Comparison of ENCODE assay signal across 1 cellular context in the genomic region with DNA sequence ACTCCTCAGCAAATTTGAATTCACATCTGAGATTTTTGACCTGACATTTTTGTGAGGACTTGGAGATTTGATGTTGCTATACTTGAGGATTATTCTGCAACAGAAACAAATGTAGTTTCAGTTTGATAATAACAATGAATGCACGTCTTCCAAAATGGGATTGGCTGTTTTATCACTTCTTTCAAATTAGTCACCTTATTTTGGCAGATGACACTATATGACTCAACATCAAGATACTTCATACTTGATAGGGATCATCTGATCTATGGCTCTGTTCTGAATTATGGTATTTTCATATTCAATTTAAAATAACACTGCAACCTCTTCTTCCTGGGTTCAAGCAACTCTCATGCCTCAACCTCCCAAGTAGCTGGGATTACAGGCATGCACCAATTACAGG.
TF ChIP-seq lines count a peak whose summit lies in the region.

No MANE protein-coding gene starts in this region.

TF ChIP-seq in GM12878, 131 proteins besides CTCF, POLR2A, EP300 and RAD21:
- TF ChIP-seq, protein P1, sequence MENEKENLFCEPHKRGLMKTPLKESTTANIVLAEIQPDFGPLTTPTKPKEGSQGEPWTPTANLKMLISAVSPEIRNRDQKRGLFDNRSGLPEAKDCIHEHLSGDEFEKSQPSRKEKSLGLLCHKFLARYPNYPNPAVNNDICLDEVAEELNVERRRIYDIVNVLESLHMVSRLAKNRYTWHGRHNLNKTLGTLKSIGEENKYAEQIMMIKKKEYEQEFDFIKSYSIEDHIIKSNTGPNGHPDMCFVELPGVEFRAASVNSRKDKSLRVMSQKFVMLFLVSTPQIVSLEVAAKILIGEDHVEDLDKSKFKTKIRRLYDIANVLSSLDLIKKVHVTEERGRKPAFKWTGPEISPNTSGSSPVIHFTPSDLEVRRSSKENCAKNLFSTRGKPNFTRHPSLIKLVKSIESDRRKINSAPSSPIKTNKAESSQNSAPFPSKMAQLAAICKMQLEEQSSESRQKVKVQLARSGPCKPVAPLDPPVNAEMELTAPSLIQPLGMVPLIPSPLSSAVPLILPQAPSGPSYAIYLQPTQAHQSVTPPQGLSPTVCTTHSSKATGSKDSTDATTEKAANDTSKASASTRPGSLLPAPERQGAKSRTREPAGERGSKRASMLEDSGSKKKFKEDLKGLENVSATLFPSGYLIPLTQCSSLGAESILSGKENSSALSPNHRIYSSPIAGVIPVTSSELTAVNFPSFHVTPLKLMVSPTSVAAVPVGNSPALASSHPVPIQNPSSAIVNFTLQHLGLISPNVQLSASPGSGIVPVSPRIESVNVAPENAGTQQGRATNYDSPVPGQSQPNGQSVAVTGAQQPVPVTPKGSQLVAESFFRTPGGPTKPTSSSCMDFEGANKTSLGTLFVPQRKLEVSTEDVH (IDR thresholded peaks at IDR 0.05; ENCODE audit: low read depth, partially characterized antibody), result no peak
- TF ChIP-seq SREBF2 (IDR thresholded peaks at IDR 0.05; ENCODE audit: low read length), result no peak
- TF ChIP-seq POLR2AphosphoS5 (IDR thresholded peaks at IDR 0.05; ENCODE audit: low read length), result no peak
- TF ChIP-seq, protein P2, sequence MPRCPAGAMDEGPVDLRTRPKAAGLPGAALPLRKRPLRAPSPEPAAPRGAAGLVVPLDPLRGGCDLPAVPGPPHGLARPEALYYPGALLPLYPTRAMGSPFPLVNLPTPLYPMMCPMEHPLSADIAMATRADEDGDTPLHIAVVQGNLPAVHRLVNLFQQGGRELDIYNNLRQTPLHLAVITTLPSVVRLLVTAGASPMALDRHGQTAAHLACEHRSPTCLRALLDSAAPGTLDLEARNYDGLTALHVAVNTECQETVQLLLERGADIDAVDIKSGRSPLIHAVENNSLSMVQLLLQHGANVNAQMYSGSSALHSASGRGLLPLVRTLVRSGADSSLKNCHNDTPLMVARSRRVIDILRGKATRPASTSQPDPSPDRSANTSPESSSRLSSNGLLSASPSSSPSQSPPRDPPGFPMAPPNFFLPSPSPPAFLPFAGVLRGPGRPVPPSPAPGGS (IDR thresholded peaks at IDR 0.05; ENCODE audit: borderline replicate concordance, insufficient read depth, low read depth, low read length, poor library complexity, severe bottlenecking), result no peak
- TF ChIP-seq, protein P3, sequence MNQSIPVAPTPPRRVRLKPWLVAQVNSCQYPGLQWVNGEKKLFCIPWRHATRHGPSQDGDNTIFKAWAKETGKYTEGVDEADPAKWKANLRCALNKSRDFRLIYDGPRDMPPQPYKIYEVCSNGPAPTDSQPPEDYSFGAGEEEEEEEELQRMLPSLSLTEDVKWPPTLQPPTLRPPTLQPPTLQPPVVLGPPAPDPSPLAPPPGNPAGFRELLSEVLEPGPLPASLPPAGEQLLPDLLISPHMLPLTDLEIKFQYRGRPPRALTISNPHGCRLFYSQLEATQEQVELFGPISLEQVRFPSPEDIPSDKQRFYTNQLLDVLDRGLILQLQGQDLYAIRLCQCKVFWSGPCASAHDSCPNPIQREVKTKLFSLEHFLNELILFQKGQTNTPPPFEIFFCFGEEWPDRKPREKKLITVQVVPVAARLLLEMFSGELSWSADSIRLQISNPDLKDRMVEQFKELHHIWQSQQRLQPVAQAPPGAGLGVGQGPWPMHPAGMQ (IDR thresholded peaks at IDR 0.05; ENCODE audit: borderline replicate concordance), result no peak
- TF ChIP-seq, protein P4, sequence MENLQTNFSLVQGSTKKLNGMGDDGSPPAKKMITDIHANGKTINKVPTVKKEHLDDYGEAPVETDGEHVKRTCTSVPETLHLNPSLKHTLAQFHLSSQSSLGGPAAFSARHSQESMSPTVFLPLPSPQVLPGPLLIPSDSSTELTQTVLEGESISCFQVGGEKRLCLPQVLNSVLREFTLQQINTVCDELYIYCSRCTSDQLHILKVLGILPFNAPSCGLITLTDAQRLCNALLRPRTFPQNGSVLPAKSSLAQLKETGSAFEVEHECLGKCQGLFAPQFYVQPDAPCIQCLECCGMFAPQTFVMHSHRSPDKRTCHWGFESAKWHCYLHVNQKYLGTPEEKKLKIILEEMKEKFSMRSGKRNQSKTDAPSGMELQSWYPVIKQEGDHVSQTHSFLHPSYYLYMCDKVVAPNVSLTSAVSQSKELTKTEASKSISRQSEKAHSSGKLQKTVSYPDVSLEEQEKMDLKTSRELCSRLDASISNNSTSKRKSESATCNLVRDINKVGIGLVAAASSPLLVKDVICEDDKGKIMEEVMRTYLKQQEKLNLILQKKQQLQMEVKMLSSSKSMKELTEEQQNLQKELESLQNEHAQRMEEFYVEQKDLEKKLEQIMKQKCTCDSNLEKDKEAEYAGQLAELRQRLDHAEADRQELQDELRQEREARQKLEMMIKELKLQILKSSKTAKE (IDR thresholded peaks at IDR 0.05; ENCODE audit: low read depth, poor library complexity, severe bottlenecking), result no peak
- no peak for TF ChIP-seq ZNF384 (IDR thresholded peaks at IDR 0.05; ENCODE audit: borderline replicate concordance, low read depth, low read length)
- TF ChIP-seq YY1 (IDR thresholded peaks at IDR 0.05; ENCODE audit: low read depth, low read length), result no peak
- no peak for TF ChIP-seq ZNF217 (IDR thresholded peaks at IDR 0.05)
- TF ChIP-seq ZSCAN29 (IDR thresholded peaks at IDR 0.05), result no peak
TF ChIP-seq in GM12878: peak in this region for 0.
